In genomic region chr14:95828649-95829265, GRCh38 we compare ENCODE assay signal across 32 cellular contexts. TPM values are rescaled to one million over a fixed set of nuclear protein-coding genes. Genes with fewer than 3 reads are reported as not detected.
"Had no signal": no experiment of that assay in that cellular context is flagged by ENCODE, and none has a peak within 500 bp of the region (broad histone marks: within the 10 kb centered on the region; RNA-seq: fewer than 3 reads in every experiment).

No MANE protein-coding gene starts in this region.

- H3K4me2 ChIP-seq: PC-9 had no signal

- H3K36me3 ChIP-seq: MG63 had no signal

- H3K27me3 ChIP-seq: MG63 had no signal

- FAIRE-seq: RCC 7860 had no signal

- H3K9me3 ChIP-seq: MG63 had no signal

- ATAC-seq: activated naive CD8-positive, alpha-beta T cell treated with anti-CD3 and anti-CD28 coated beads, Interleukin-2, amount 50 U/mL, for 24 hours; Right ventricle myocardium inferior; SK-N-SH treated with all-trans-retinoic acid at 6 μM for 48 hours had no signal

- H3K4me3 ChIP-seq: MG63, PC-9 had no signal

- H3K27ac ChIP-seq: PC-9, RWPE1 had no signal

- DNase-seq: activated CD4-positive, alpha-beta memory T cell treated with anti-CD3 and anti-CD28 coated beads for 36 hours; activated CD4-positive, alpha-beta T cell treated with anti-CD3 and anti-CD28 coated beads, Interleukin-2, amount 10 ng/mL, durations not matched to agents 24 days and 14 days; activated CD8-positive, alpha-beta memory T cell treated with anti-CD3 and anti-CD28 coated beads, Interleukin-2, amount 50 U/mL, for 48 hours; activated effector memory CD4-positive, alpha-beta T cell treated with Interleukin-2 at 50 U/mL for 16 hours; activated naive CD4-positive, alpha-beta T cell treated with anti-CD3 and anti-CD28 coated beads, Interleukin-2, amount 10 ng/mL, durations not matched to agents 7 days and 5 days; activated naive CD8-positive, alpha-beta T cell treated with anti-CD3 and anti-CD28 coated beads, Interleukin-2, amount 50 U/mL, for 24 hours; activated T-cell treated with anti-CD3 and anti-CD28 coated beads, Interleukin-2, amount 50 U/mL, for 48 hours; anterior cingulate cortex; caudate nucleus; cerebellar nuclear complex; Kasumi-1; KG1; MG63; NCI-H1048; NCI-H146; NCI-H187; NCI-H2029 treated with DMSO at 0.1 percent for 48 hours; NCI-H2107; NCI-H2171; NCI-H524; NCI-H69; NK-92 treated with Interleukin-12 subunit alpha and Interleukin-12 subunit beta, amount 100 ng/mL, for 24 hours; PC-9; SIG-M5; T-helper 1 cell; T-helper 2 cell; T1000 had no signal

- H2AFZ ChIP-seq: PC-9 had no signal

RNA-seq across cellular contexts. Expression of gene TUNAR, which starts 47.9 kb away (rescaled TPM):
- total RNA-seq: activated CD4-positive, alpha-beta memory T cell treated with anti-CD3 and anti-CD28 coated beads for 36 hours; activated CD4-positive, alpha-beta T cell treated with anti-CD3 and anti-CD28 coated beads, Interleukin-2, amount 10 ng/mL, durations not matched to agents 24 days and 14 days; bronchial epithelial cell; PC-9; Right ventricle myocardium inferior had no signal
